1 cellular context compared by ENCODE assay signal in the genomic region with DNA sequence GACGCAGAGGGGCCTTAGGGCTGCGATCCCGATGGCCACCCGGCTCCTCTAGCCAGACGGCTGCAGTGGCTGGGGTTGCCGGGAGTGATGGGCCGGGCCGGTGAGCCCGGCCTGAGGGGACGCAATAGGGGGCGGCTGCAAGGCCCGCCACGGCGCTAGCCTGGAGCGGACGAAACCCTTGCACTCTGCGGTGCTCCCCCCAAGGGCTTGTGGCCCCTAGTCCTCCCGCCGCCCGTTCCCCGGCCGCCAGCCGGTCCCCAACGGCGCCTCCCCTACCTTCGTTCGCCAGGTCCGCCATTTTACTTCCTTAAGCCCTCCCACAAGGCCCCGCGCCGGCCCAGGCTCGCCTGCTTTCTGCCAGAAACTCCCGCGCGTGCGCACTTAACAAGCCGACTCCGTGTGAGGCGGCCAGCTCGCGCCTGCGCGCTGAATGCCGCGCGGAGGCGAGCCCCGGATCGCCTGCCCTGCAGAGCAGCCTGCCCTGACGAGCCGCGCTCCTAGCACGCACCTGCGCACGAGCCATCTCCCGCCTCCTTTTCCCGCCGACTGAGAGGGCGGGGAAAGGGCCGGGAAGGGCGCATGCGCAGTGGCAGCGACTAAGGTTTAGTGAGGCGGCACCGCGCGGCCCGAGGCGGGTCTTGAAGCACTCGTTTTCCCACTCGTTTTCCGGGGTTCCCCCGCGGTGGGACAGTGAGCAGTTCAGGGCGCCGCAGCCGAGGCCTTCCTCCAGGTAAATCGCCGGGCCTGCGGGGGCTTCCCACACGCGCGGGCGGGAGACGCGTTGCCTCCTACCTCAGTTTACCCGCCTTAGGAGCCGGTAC.
TF ChIP-seq lines count a peak whose summit lies in the region.

A gene with protein sequence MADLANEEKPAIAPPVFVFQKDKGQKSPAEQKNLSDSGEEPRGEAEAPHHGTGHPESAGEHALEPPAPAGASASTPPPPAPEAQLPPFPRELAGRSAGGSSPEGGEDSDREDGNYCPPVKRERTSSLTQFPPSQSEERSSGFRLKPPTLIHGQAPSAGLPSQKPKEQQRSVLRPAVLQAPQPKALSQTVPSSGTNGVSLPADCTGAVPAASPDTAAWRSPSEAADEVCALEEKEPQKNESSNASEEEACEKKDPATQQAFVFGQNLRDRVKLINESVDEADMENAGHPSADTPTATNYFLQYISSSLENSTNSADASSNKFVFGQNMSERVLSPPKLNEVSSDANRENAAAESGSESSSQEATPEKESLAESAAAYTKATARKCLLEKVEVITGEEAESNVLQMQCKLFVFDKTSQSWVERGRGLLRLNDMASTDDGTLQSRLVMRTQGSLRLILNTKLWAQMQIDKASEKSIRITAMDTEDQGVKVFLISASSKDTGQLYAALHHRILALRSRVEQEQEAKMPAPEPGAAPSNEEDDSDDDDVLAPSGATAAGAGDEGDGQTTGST (minus strand): TSS at position 356 of the 821 bp plus-strand sequence. CDS start 58 bp downstream, at position 298.

TF ChIP-seq in HepG2, 621 proteins besides CTCF, POLR2A, EP300 and RAD21 (continued from another document and continues in another):
- TF ChIP-seq, protein P1, sequence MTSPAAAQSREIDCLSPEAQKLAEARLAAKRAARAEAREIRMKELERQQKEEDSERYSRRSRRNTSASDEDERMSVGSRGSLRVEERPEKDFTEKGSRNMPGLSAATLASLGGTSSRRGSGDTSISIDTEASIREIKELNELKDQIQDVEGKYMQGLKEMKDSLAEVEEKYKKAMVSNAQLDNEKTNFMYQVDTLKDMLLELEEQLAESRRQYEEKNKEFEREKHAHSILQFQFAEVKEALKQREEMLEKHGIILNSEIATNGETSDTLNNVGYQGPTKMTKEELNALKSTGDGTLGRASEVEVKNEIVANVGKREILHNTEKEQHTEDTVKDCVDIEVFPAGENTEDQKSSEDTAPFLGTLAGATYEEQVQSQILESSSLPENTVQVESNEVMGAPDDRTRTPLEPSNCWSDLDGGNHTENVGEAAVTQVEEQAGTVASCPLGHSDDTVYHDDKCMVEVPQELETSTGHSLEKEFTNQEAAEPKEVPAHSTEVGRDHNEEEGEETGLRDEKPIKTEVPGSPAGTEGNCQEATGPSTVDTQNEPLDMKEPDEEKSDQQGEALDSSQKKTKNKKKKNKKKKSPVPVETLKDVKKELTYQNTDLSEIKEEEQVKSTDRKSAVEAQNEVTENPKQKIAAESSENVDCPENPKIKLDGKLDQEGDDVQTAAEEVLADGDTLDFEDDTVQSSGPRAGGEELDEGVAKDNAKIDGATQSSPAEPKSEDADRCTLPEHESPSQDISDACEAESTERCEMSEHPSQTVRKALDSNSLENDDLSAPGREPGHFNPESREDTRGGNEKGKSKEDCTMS (CRISPR knock-in tag; conservative IDR thresholded peaks at IDR 0.05), result peak; percentile 95
- TF ChIP-seq ZFAT (CRISPR knock-in tag; conservative IDR thresholded peaks at IDR 0.05) (peak; percentile 96), ZNF430 (CRISPR knock-in tag; IDR thresholded peaks at IDR 0.05) (peak; percentile 100), ZSCAN12 (CRISPR knock-in tag; IDR thresholded peaks at IDR 0.05) (peak; percentile 100), SPEN (CRISPR knock-in tag; IDR thresholded peaks at IDR 0.05; ENCODE audit: low read depth) (peak; percentile 100), PCBP1 (IDR thresholded peaks at IDR 0.05; ENCODE audit: borderline replicate concordance, low read depth, low read length) (no peak), ZNF326 (CRISPR knock-in tag; IDR thresholded peaks at IDR 0.05; ENCODE audit: borderline replicate concordance) (no peak), SYNCRIP (IDR thresholded peaks at IDR 0.05; ENCODE audit: insufficient read depth, low read depth, low read length) (no peak), HMG20B (CRISPR knock-in tag; conservative IDR thresholded peaks at IDR 0.05) (peak; percentile 85; the same call in 1 of the 2 replicates), JUNB (CRISPR knock-in tag; IDR thresholded peaks at IDR 0.05; ENCODE audit: borderline replicate concordance) (peak; percentile 99), IRX3 (CRISPR knock-in tag; IDR thresholded peaks at IDR 0.05; ENCODE audit: borderline replicate concordance, low read depth) (peak; percentile 100), ZNF260 (CRISPR knock-in tag; IDR thresholded peaks at IDR 0.05; ENCODE audit: borderline replicate concordance, low read depth) (peak; percentile 97), ZNF674 (CRISPR knock-in tag; IDR thresholded peaks at IDR 0.05; ENCODE audit: low read depth) (peak; percentile 99; the same call in 1 of the 2 replicates), DR1 (CRISPR knock-in tag; IDR thresholded peaks at IDR 0.05) (peak; percentile 98)
- TF ChIP-seq, protein P2, sequence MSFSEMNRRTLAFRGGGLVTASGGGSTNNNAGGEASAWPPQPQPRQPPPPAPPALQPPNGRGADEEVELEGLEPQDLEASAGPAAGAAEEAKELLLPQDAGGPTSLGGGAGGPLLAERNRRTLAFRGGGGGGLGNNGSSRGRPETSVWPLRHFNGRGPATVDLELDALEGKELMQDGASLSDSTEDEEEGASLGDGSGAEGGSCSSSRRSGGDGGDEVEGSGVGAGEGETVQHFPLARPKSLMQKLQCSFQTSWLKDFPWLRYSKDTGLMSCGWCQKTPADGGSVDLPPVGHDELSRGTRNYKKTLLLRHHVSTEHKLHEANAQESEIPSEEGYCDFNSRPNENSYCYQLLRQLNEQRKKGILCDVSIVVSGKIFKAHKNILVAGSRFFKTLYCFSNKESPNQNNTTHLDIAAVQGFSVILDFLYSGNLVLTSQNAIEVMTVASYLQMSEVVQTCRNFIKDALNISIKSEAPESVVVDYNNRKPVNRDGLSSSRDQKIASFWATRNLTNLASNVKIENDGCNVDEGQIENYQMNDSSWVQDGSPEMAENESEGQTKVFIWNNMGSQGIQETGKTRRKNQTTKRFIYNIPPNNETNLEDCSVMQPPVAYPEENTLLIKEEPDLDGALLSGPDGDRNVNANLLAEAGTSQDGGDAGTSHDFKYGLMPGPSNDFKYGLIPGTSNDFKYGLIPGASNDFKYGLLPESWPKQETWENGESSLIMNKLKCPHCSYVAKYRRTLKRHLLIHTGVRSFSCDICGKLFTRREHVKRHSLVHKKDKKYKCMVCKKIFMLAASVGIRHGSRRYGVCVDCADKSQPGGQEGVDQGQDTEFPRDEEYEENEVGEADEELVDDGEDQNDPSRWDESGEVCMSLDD (CRISPR knock-in tag; IDR thresholded peaks at IDR 0.05; ENCODE audit: borderline replicate concordance), result peak; percentile 98
- TF ChIP-seq, protein P3, sequence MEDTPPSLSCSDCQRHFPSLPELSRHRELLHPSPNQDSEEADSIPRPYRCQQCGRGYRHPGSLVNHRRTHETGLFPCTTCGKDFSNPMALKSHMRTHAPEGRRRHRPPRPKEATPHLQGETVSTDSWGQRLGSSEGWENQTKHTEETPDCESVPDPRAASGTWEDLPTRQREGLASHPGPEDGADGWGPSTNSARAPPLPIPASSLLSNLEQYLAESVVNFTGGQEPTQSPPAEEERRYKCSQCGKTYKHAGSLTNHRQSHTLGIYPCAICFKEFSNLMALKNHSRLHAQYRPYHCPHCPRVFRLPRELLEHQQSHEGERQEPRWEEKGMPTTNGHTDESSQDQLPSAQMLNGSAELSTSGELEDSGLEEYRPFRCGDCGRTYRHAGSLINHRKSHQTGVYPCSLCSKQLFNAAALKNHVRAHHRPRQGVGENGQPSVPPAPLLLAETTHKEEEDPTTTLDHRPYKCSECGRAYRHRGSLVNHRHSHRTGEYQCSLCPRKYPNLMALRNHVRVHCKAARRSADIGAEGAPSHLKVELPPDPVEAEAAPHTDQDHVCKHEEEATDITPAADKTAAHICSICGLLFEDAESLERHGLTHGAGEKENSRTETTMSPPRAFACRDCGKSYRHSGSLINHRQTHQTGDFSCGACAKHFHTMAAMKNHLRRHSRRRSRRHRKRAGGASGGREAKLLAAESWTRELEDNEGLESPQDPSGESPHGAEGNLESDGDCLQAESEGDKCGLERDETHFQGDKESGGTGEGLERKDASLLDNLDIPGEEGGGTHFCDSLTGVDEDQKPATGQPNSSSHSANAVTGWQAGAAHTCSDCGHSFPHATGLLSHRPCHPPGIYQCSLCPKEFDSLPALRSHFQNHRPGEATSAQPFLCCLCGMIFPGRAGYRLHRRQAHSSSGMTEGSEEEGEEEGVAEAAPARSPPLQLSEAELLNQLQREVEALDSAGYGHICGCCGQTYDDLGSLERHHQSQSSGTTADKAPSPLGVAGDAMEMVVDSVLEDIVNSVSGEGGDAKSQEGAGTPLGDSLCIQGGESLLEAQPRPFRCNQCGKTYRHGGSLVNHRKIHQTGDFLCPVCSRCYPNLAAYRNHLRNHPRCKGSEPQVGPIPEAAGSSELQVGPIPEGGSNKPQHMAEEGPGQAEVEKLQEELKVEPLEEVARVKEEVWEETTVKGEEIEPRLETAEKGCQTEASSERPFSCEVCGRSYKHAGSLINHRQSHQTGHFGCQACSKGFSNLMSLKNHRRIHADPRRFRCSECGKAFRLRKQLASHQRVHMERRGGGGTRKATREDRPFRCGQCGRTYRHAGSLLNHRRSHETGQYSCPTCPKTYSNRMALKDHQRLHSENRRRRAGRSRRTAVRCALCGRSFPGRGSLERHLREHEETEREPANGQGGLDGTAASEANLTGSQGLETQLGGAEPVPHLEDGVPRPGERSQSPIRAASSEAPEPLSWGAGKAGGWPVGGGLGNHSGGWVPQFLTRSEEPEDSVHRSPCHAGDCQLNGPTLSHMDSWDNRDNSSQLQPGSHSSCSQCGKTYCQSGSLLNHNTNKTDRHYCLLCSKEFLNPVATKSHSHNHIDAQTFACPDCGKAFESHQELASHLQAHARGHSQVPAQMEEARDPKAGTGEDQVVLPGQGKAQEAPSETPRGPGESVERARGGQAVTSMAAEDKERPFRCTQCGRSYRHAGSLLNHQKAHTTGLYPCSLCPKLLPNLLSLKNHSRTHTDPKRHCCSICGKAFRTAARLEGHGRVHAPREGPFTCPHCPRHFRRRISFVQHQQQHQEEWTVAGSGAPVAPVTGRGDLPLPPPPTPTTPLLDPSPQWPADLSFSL (CRISPR knock-in tag; IDR thresholded peaks at IDR 0.05), result peak; percentile 71
- TF ChIP-seq, protein P4, sequence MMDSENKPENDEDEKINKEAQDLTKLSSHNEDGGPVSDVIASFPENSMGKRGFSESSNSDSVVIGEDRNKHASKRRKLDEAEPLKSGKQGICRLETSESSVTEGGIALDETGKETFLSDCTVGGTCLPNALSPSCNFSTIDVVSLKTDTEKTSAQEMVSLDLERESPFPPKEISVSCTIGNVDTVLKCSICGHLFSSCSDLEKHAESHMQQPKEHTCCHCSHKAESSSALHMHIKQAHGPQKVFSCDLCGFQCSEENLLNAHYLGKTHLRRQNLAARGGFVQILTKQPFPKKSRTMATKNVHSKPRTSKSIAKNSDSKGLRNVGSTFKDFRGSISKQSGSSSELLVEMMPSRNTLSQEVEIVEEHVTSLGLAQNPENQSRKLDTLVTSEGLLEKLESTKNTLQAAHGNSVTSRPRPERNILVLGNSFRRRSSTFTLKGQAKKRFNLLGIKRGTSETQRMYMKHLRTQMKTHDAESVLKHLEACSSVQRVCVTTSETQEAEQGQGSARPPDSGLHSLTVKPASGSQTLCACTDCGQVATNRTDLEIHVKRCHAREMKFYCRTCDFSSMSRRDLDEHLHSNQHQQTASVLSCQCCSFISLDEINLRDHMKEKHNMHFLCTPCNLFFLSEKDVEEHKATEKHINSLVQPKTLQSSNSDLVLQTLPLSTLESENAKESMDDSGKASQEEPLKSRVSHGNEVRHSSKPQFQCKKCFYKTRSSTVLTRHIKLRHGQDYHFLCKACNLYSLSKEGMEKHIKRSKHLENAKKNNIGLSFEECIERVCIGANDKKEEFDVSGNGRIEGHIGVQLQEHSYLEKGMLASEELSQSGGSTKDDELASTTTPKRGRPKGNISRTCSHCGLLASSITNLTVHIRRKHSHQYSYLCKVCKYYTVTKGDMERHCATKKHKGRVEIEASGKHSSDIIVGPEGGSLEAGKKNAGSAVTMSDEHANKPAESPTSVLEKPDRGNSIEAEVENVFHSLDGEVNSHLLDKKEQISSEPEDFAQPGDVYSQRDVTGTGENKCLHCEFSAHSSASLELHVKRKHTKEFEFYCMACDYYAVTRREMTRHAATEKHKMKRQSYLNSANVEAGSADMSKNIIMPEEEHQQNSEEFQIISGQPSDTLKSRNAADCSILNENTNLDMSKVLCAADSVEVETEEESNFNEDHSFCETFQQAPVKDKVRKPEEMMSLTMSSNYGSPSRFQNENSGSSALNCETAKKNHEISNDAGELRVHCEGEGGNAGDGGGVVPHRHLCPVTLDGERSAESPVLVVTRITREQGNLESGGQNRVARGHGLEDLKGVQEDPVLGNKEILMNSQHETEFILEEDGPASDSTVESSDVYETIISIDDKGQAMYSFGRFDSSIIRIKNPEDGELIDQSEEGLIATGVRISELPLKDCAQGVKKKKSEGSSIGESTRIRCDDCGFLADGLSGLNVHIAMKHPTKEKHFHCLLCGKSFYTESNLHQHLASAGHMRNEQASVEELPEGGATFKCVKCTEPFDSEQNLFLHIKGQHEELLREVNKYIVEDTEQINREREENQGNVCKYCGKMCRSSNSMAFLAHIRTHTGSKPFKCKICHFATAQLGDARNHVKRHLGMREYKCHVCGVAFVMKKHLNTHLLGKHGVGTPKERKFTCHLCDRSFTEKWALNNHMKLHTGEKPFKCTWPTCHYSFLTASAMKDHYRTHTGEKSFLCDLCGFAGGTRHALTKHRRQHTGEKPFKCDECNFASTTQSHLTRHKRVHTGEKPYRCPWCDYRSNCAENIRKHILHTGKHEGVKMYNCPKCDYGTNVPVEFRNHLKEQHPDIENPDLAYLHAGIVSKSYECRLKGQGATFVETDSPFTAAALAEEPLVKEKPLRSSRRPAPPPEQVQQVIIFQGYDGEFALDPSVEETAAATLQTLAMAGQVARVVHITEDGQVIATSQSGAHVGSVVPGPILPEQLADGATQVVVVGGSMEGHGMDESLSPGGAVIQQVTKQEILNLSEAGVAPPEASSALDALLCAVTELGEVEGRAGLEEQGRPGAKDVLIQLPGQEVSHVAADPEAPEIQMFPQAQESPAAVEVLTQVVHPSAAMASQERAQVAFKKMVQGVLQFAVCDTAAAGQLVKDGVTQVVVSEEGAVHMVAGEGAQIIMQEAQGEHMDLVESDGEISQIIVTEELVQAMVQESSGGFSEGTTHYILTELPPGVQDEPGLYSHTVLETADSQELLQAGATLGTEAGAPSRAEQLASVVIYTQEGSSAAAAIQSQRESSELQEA (CRISPR knock-in tag; IDR thresholded peaks at IDR 0.05; ENCODE audit: not compliant biosample characterization), result peak; percentile 100
- TF ChIP-seq, protein P5, sequence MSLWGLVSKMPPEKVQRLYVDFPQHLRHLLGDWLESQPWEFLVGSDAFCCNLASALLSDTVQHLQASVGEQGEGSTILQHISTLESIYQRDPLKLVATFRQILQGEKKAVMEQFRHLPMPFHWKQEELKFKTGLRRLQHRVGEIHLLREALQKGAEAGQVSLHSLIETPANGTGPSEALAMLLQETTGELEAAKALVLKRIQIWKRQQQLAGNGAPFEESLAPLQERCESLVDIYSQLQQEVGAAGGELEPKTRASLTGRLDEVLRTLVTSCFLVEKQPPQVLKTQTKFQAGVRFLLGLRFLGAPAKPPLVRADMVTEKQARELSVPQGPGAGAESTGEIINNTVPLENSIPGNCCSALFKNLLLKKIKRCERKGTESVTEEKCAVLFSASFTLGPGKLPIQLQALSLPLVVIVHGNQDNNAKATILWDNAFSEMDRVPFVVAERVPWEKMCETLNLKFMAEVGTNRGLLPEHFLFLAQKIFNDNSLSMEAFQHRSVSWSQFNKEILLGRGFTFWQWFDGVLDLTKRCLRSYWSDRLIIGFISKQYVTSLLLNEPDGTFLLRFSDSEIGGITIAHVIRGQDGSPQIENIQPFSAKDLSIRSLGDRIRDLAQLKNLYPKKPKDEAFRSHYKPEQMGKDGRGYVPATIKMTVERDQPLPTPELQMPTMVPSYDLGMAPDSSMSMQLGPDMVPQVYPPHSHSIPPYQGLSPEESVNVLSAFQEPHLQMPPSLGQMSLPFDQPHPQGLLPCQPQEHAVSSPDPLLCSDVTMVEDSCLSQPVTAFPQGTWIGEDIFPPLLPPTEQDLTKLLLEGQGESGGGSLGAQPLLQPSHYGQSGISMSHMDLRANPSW (CRISPR knock-in tag; IDR thresholded peaks at IDR 0.05; ENCODE audit: borderline replicate concordance), result peak; percentile 100
